8 cellular contexts compared by ENCODE assay signal in the genomic region with DNA sequence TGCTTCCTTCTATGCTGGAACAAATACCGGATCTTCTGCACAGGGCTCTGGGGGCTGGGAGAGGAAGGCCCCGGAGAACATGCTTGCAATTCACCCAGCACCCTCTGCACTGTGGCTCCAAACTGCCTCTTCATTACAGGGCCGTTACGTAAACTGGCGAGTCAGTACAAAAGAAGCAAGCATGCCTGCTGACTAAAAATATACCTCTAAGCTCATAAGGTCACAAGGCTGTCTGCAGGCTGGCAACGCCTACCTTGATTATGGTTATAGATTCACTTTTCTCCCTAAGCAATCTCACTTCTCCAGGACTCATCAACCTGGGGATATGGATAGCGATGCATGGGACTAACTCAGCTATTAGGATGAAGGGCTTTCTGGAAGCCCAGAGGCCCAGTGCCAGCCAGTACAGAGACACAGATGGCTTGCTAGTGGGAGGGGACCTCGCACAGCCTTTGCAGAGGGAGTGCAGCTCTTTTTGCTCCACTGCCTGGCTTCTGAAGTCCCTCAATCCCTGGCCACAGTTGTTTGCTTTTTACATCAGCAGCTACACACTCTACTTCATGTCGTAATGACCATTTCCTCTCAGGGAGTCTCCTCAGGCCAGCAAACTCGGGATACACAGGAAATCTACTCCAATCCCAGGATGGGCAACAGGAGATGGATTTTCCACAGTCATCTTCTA.
DNase-seq lines count a peak whose midpoint lies in the region; ATAC-seq and TF ChIP-seq lines count a peak whose summit lies in the region.

No MANE protein-coding gene starts in this region.

- no peaks in the 10 kb centered on the region for H3K27me3 Mint-ChIP-seq in CD8-positive, alpha-beta memory T cell

- TF ChIP-seq CTCF in Peyer's patch (IDR thresholded peaks at IDR 0.05) (peak in 3 of 6 experiments; percentile 16 to 33 (median 17)), cardiac fibroblast (IDR thresholded peaks at IDR 0.05; ENCODE audit: low read depth, low read length) (peak; percentile 10), suprapubic skin (IDR thresholded peaks at IDR 0.05) (no peak)

- CTCF ChIA-PET in CD8-positive, alpha-beta memory T cell (lab: Charles Lee): interaction anchor here (1.7 to 3.6 kb wide), 2 partner anchors 14 to 87 kb away, joined by 4 to 15 read pairs; no protein-coding TSS in a partner anchor

- POLR2A ChIA-PET in CD8-positive, alpha-beta memory T cell (lab: Charles Lee): interaction anchor here (0.8 kb wide), 1 partner anchor 14 kb away, joined by 3 read pairs; no protein-coding TSS in a partner anchor

- no peaks in the 10 kb centered on the region for H3K9me3 ChIP-seq in CD8-positive, alpha-beta memory T cell (ENCODE audit: low read length)
- H3K9me3 ChIP-seq in Peyer's patch: no peaks in the 10 kb centered on the region
- no peaks in the 10 kb centered on the region for H3K9me3 ChIP-seq in suprapubic skin

- no peak overlapping the region for H3K27ac ChIP-seq in CD8-positive, alpha-beta memory T cell (ENCODE audit: low read depth, low read length)
- H3K27ac ChIP-seq in Peyer's patch (peak overlapping the region in 3 of 4 donors; percentile 42 to 75 (median 70)), suprapubic skin (peak overlapping the region; percentile 70)

- TF ChIP-seq EP300 in suprapubic skin (IDR thresholded peaks at IDR 0.05): peak; percentile 8

- H3K9me3 Mint-ChIP-seq in CD8-positive, alpha-beta memory T cell: no peaks in the 10 kb centered on the region

- TF ChIP-seq POLR2A in Peyer's patch (IDR thresholded peaks at IDR 0.05) (no peak), suprapubic skin (IDR thresholded peaks at IDR 0.05) (no peak)

- ATAC-seq in HG02610 (IDR thresholded peaks at IDR 0.05; ENCODE audit: unreplicated experiment): peak; percentile 76
- peak; percentile 62 for ATAC-seq in left lobe of liver

- H3K4me3 ChIP-seq in CD8-positive, alpha-beta memory T cell (ENCODE audit: low read length): no peak overlapping the region
- H3K4me3 ChIP-seq in Peyer's patch: no peak overlapping the region
- H3K4me3 ChIP-seq in cardiac fibroblast (replicated peaks in 1 of 2; ENCODE audit: low read depth in 2 of 2, low read length in 2 of 2): no peak overlapping the region
- no peak overlapping the region for H3K4me3 ChIP-seq in suprapubic skin

- no peaks in the 10 kb centered on the region for H3K27me3 ChIP-seq in CD8-positive, alpha-beta memory T cell (ENCODE audit: insufficient read depth, low read length, poor library complexity, severe bottlenecking)
- no peaks in the 10 kb centered on the region for H3K27me3 ChIP-seq in Peyer's patch
- H3K27me3 ChIP-seq in suprapubic skin: no peaks in the 10 kb centered on the region

- peaks cover 38 to 46% (median 45%) of the 10 kb centered on the region in 3 donors for H3K4me1 Mint-ChIP-seq in CD8-positive, alpha-beta memory T cell

- WGBS in suprapubic skin: 29% methylated on average over 10 of the region's 10 CpGs

- no peaks in the 10 kb centered on the region for H3K36me3 ChIP-seq in CD8-positive, alpha-beta memory T cell (ENCODE audit: insufficient read depth, low read length)
- peaks cover 0 to 3% (median 0%) of the 10 kb centered on the region in 3 donors for H3K36me3 ChIP-seq in Peyer's patch
- H3K36me3 ChIP-seq in suprapubic skin: no peaks in the 10 kb centered on the region

- no peak for DNase-seq in CD8-positive, alpha-beta memory T cell
- DNase-seq in Peyer's patch: peak in 1 of 3 donors; percentile 60
- DNase-seq in cardiac fibroblast (ENCODE audit: low read depth in 2 of 2): peak; percentile 65 to 91
- no peak for DNase-seq in left lobe of liver (ENCODE audit: low spot score)
- DNase-seq in suprapubic skin (ENCODE audit: low spot score in 2 of 2): no peak
- DNase-seq in effector CD4-positive, alpha-beta T cell: no peak
- DNase-seq in NCI-H146 treated with DMSO at 0.1 percent for 48 hours (lab: John Stamatoyannopoulos, UW; ENCODE audit: unreplicated experiment): no peak

- H3K4me1 ChIP-seq in CD8-positive, alpha-beta memory T cell (ENCODE audit: insufficient read depth, low read length): peaks cover 46% of the 10 kb centered on the region
- H3K4me1 ChIP-seq in Peyer's patch (peaks cover 0 to 50% (median 6%) of the 10 kb centered on the region in 4 donors), suprapubic skin (peaks cover 59% of the 10 kb centered on the region)

- peak overlapping the region in 6 of 8 donors; percentile 53 to 84 (median 78) for H3K27ac Mint-ChIP-seq in CD8-positive, alpha-beta memory T cell

- H3K36me3 Mint-ChIP-seq in CD8-positive, alpha-beta memory T cell: no peaks in the 10 kb centered on the region

- peak overlapping the region in 1 of 7 donors; percentile 9 for H3K4me3 Mint-ChIP-seq in CD8-positive, alpha-beta memory T cell

Comparison
In these comparisons a context has a peak if more than half of its experiments do, and no peak if none do; other contexts are left out.
1. DNase-seq: peak in cardiac fibroblast (2 of 2); none in CD8-positive, alpha-beta memory T cell (0 of 5), left lobe of liver (single experiment), suprapubic skin (0 of 2), effector CD4-positive, alpha-beta T cell (single experiment) and NCI-H146 treated with DMSO at 0.1 percent for 48 hours (single experiment).